8 cellular contexts compared by ENCODE assay signal in the genomic region with DNA sequence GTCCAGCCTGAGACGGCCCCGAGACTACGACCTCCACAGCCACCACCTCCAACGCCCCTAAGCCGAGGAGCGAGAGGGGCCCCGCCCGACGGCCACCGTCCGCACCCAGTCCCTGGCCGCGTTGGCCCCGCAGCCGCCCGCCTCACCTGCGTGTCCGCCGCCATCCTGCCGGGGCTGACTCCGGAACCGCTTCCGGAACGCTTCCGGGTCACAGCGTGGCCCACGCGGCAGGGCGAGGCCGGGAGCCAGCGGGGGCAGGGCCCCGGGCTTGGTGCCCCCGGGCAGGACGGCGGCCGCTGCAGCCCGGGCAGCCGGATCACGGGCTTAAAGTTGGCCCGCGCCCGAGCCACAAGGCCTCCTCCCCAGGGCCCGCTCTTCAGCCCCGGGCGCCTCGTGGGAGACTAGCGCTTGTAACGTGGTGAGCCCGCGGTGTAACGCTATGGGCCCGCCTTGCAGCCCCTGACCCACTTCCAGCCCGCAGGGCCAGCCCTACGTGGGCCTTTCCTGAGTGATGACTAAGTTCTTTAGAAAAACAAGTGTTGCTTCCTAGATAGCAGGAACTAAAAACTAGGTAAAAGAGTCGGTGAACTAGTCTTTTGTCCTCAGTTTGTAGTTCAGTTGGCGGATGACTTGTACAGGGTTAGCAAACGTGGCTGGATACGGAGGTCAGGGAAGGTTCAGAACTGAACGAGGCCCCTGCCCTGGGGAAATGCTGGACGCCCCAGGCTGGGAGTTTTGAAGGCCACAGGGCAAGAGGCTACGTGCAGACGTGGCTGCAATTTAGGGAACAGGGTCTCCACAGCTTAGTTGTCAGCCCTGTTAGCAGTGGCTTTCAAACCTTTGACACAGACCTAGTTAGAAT. TPM values are rescaled to one million over a fixed set of nuclear protein-coding genes. Genes with fewer than 3 reads are reported as not detected.
DNase-seq lines count a peak whose midpoint lies in the region; ATAC-seq and TF ChIP-seq lines count a peak whose summit lies in the region.

A gene with protein sequence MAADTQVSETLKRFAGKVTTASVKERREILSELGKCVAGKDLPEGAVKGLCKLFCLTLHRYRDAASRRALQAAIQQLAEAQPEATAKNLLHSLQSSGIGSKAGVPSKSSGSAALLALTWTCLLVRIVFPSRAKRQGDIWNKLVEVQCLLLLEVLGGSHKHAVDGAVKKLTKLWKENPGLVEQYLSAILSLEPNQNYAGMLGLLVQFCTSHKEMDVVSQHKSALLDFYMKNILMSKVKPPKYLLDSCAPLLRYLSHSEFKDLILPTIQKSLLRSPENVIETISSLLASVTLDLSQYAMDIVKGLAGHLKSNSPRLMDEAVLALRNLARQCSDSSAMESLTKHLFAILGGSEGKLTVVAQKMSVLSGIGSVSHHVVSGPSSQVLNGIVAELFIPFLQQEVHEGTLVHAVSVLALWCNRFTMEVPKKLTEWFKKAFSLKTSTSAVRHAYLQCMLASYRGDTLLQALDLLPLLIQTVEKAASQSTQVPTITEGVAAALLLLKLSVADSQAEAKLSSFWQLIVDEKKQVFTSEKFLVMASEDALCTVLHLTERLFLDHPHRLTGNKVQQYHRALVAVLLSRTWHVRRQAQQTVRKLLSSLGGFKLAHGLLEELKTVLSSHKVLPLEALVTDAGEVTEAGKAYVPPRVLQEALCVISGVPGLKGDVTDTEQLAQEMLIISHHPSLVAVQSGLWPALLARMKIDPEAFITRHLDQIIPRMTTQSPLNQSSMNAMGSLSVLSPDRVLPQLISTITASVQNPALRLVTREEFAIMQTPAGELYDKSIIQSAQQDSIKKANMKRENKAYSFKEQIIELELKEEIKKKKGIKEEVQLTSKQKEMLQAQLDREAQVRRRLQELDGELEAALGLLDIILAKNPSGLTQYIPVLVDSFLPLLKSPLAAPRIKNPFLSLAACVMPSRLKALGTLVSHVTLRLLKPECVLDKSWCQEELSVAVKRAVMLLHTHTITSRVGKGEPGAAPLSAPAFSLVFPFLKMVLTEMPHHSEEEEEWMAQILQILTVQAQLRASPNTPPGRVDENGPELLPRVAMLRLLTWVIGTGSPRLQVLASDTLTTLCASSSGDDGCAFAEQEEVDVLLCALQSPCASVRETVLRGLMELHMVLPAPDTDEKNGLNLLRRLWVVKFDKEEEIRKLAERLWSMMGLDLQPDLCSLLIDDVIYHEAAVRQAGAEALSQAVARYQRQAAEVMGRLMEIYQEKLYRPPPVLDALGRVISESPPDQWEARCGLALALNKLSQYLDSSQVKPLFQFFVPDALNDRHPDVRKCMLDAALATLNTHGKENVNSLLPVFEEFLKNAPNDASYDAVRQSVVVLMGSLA (N-terminal part only) (minus strand): TSS at position 182 of the 862 bp plus-strand sequence. CDS start 18 bp downstream, at position 164.

- BruUV-seq in HCT116 (replicated peaks; lab: Mats Ljungman, UMichigan): TSS peak; percentile 97

- CTCF ChIA-PET in HCT116 (lab: Charles Lee): no interaction called here

- H3K36me3 Mint-ChIP-seq in T-helper 17 cell (ENCODE audit: low read depth): no peaks in the 10 kb centered on the region

- H3K27me3 ChIP-seq in GM06990 (replicated peaks; ENCODE audit: control insufficient read depth, insufficient read depth, low read length) (no peaks in the 10 kb centered on the region), HCT116 (ENCODE audit: insufficient read depth, low read length) (no peaks in the 10 kb centered on the region)

- no peak within 1 kb of the TSS for H2AFZ ChIP-seq in HCT116 (ENCODE audit: low read depth, low read length, poor library complexity, severe bottlenecking)

- H4K20me1 ChIP-seq in HCT116 (ENCODE audit: insufficient read depth): peaks cover 19% of the 10 kb centered on the region

- peaks cover 84% of the 10 kb centered on the region for H3K79me2 ChIP-seq in HCT116 (ENCODE audit: insufficient read depth, low read length)

- TF ChIP-seq RAD21 in HCT116 (IDR thresholded peaks at IDR 0.05; ENCODE audit: low read depth): no peak

- peak within 1 kb of the TSS; percentile 98 for H3K27ac Mint-ChIP-seq in T-helper 17 cell

- H3K4me3 Mint-ChIP-seq in T-helper 17 cell: peak within 1 kb of the TSS; percentile 91

- H3K4me1 ChIP-seq in HCT116 (ENCODE audit: control insufficient read depth in 1 of 2, insufficient read depth in 2 of 2, low read length in 2 of 2) (peaks cover 23 to 53% of the 10 kb centered on the region in 2 experiments; a peak in 3 of 4 replicates), urinary bladder (ENCODE audit: insufficient read depth) (no peaks in the 10 kb centered on the region)

- TF ChIP-seq CTCF in GM06990 (IDR thresholded peaks at IDR 0.05; ENCODE audit: insufficient read depth, low read length, poor library complexity, severe bottlenecking): no peak
- TF ChIP-seq CTCF in HCT116 (IDR thresholded peaks at IDR 0.05 in 2 of 3, conservative IDR thresholded peaks at IDR 0.05 in 1 of 3; ENCODE audit: borderline replicate concordance in 1 of 3, insufficient read depth in 1 of 3, low read depth in 2 of 3, low read length in 2 of 3): no peak
- no peak for TF ChIP-seq CTCF in NB4 (IDR thresholded peaks at IDR 0.05; ENCODE audit: low read depth, low read length)

- H3K36me3 ChIP-seq in GM06990 (ENCODE audit: control insufficient read depth, insufficient read depth, low read length) (peaks cover 17% of the 10 kb centered on the region), HCT116 (ENCODE audit: control insufficient read depth in 1 of 2, insufficient read depth in 2 of 2, low read length in 2 of 2) (peaks cover 32 to 51% of the 10 kb centered on the region in 2 experiments), urinary bladder (ENCODE audit: insufficient read depth) (peaks cover 7% of the 10 kb centered on the region)

- intact Hi-C loops in HCT116 (cut with micrococcal nuclease): no loop called here
- intact Hi-C loops in left ventricle myocardium superior (cut with micrococcal nuclease): no loop called here

- peaks cover 21% of the 10 kb centered on the region for H3K4me1 Mint-ChIP-seq in T-helper 17 cell

- H3K9me2 ChIP-seq in HCT116 (ENCODE audit: insufficient read depth): no peaks in the 10 kb centered on the region

- WGBS in urinary bladder: 3% methylated on average over 62 of the region's 62 CpGs

- H3K27me3 Mint-ChIP-seq in T-helper 17 cell: no peaks in the 10 kb centered on the region

- POLR2A ChIA-PET in HCT116 (lab: Charles Lee): no interaction called here

- H3K27ac ChIP-seq in HCT116 (ENCODE audit: low read depth, low read length) (peak within 1 kb of the TSS; percentile 86), urinary bladder (ENCODE audit: low read depth) (peak within 1 kb of the TSS; percentile 82)

- DNase-seq in GM06990 (ENCODE audit: extremely low read depth, insufficient read length) (peak; percentile 91), HCT116 (ENCODE audit: low read depth, low spot score) (peak; percentile 47), NB4 (ENCODE audit: low read depth) (peak; percentile 92), T-helper 17 cell (peak; percentile 80 to 87 (median 84)), amniotic stem cell (lab: John Stamatoyannopoulos, UW) (peak; percentile 44), left ventricle myocardium superior (peak; percentile 92), pulmonary artery endothelial cell (ENCODE audit: low read depth, low spot score) (peak; percentile 48)

- ATAC-seq in HCT116: peak; percentile 68
- ATAC-seq in T-helper 17 cell: peak; percentile 88
- ATAC-seq in left ventricle myocardium superior: peak; percentile 97

- H3K4me2 ChIP-seq in HCT116 (ENCODE audit: low read length): peak within 1 kb of the TSS; percentile 90

- peak within 1 kb of the TSS; percentile 84 for H3K4me3 ChIP-seq in GM06990 (replicated peaks; ENCODE audit: low read depth, low read length)
- peak within 1 kb of the TSS; percentile 63 to 83 for H3K4me3 ChIP-seq in HCT116 (replicated peaks in 1 of 2; ENCODE audit: low read depth in 1 of 2, low read length in 2 of 2)
- peak within 1 kb of the TSS; percentile 79 for H3K4me3 ChIP-seq in NB4 (ENCODE audit: low read depth, low read length)
- peak within 1 kb of the TSS; percentile 90 for H3K4me3 ChIP-seq in urinary bladder (ENCODE audit: low read depth, low read length)

- peak; percentile 89 for TF ChIP-seq POLR2A in HCT116 (IDR thresholded peaks at IDR 0.05; ENCODE audit: borderline replicate concordance, extremely low read depth, insufficient read depth, insufficient read length)
- TF ChIP-seq POLR2A in NB4 (IDR thresholded peaks at IDR 0.05; ENCODE audit: extremely low read depth, insufficient read length): peak; percentile 86

- no peaks in the 10 kb centered on the region for H3K9me3 ChIP-seq in HCT116 (ENCODE audit: control insufficient read depth in 1 of 2, insufficient read depth in 1 of 2, low read depth in 1 of 2, low read length in 2 of 2)
- H3K9me3 ChIP-seq in T-helper 17 cell (ENCODE audit: control insufficient read depth, low read length, poor library complexity, severe bottlenecking): no peaks in the 10 kb centered on the region

- H3K9ac ChIP-seq in HCT116 (ENCODE audit: low read length): peak within 1 kb of the TSS; percentile 86

- RAD21 ChIA-PET in HCT116 (lab: Charles Lee; ENCODE audit: low non-redundant PET in 1 of 2, low total read pairs in 2 of 2, uncharacterized antibody in 2 of 2, unreplicated experiment in 2 of 2): no interaction called here

TF ChIP-seq in HCT116, 20 proteins besides CTCF, POLR2A, EP300 and RAD21 (continues in another document):
- TF ChIP-seq, protein P1, sequence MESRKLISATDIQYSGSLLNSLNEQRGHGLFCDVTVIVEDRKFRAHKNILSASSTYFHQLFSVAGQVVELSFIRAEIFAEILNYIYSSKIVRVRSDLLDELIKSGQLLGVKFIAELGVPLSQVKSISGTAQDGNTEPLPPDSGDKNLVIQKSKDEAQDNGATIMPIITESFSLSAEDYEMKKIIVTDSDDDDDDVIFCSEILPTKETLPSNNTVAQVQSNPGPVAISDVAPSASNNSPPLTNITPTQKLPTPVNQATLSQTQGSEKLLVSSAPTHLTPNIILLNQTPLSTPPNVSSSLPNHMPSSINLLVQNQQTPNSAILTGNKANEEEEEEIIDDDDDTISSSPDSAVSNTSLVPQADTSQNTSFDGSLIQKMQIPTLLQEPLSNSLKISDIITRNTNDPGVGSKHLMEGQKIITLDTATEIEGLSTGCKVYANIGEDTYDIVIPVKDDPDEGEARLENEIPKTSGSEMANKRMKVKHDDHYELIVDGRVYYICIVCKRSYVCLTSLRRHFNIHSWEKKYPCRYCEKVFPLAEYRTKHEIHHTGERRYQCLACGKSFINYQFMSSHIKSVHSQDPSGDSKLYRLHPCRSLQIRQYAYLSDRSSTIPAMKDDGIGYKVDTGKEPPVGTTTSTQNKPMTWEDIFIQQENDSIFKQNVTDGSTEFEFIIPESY (IDR thresholded peaks at IDR 0.05; ENCODE audit: extremely low read depth, insufficient replicate concordance, low read length): peak; percentile 59
- peak; percentile 93 for TF ChIP-seq POLR2AphosphoS5 (IDR thresholded peaks at IDR 0.05; ENCODE audit: low read depth, low read length)
- TF ChIP-seq FOSL1 (IDR thresholded peaks at IDR 0.05; ENCODE audit: low read depth): no peak
- no peak for TF ChIP-seq ZNF274 (IDR thresholded peaks at IDR 0.05; ENCODE audit: low read depth, low read length)
- no peak for TF ChIP-seq SP1 (IDR thresholded peaks at IDR 0.05; ENCODE audit: low read depth)

RNA-seq across cellular contexts. Expression of the gene that starts here (rescaled TPM):
- 184 TPM for total RNA-seq in HCT116 (2021; ENCODE audit: unreplicated experiment)
- polyA plus RNA-seq in HCT116 (2012): 94.9 and 100 TPM in 2 replicates
- 100 to 1,000 TPM; 150 to 163 TPM for total RNA-seq in T-helper 17 cell
- 33.3 TPM for total RNA-seq in left ventricle myocardium superior
- total RNA-seq in pulmonary artery endothelial cell: 99.0 and 108 TPM in 2 replicates
- 76.9 TPM for total RNA-seq in urinary bladder
- 30.4 TPM for polyA plus RNA-seq in urinary bladder

Comparison
In these comparisons a context has a peak if more than half of its experiments do, and no peak if none do; other contexts are left out.
1. Peak in every context shown above with its lines: DNase-seq, ATAC-seq, H3K4me3 ChIP-seq and H3K27ac ChIP-seq.